ENCODE assay signal across 27 cellular contexts in genomic region chr10:64385355-64385754, GRCh38.
DNase-seq lines count a peak whose midpoint lies in the region; FAIRE-seq lines count a peak whose summit lies in the region.
"Had no signal": no experiment of that assay in that cellular context is flagged by ENCODE, and none has a peak within 500 bp of the region (broad histone marks: within the 10 kb centered on the region; RNA-seq: fewer than 3 reads in every experiment).

No MANE protein-coding gene starts in this region.

- no peaks in the 10 kb centered on the region for H3K36me3 ChIP-seq in HUES48 (ENCODE audit: control insufficient read depth, insufficient read depth, low read length)
- no peaks in the 10 kb centered on the region for H3K36me3 ChIP-seq in iPS DF 6.9 (ENCODE audit: control insufficient read depth, insufficient read depth, low read length)
- H3K36me3 ChIP-seq in neuron (ENCODE audit: insufficient read depth, low read length) = no peaks in the 10 kb centered on the region
- H3K36me3 ChIP-seq: BLaER1 treated with 17β-estradiol and CSF1 and Interleukin-3, amounts not matched to agents 10 nM and 100 nM had no signal

- DNase-seq in astrocyte of the hippocampus (ENCODE audit: low read depth, low spot score) (peak; percentile 2), iPS DF 6.9 (ENCODE audit: low read depth, low spot score) (peak; percentile 33), NCI-H774 (lab: John Stamatoyannopoulos, UW) (no peak), HTR-8/SVneo (ENCODE audit: insufficient read length, low spot score) (no peak), NCI-H526 treated with DMSO at 0.1 percent for 48 hours (lab: John Stamatoyannopoulos, UW) (no peak), cerebellar nuclear complex (lab: John Stamatoyannopoulos, UW) (no peak)
- DNase-seq: AML-193; CD4-positive, alpha-beta T cell; GDM1; MM.1S; NCI-H1417; NCI-H187; NCI-H2081 treated with DMSO at 0.1 percent for 48 hours; NCI-H2171; NCI-H345; NCI-H510A treated with DMSO at 0.1 percent for 48 hours; NCI-H748 treated with DMSO at 0.1 percent for 48 hours; NK-92 treated with Interleukin-12 subunit alpha and Interleukin-12 subunit beta, amount 100 ng/mL, for 24 hours; SHP77; T-cell had no signal

- H3K27ac ChIP-seq in HUES48 (ENCODE audit: low read depth, low read length) (peak overlapping the region; percentile 78), iPS DF 6.9 (ENCODE audit: low read length) (no peak overlapping the region)
- H3K27ac ChIP-seq: A549; BLaER1 treated with 17β-estradiol and CSF1 and Interleukin-3, amounts not matched to agents 10 nM and 100 nM; KMS-11; RWPE1 had no signal

- H3K4me3 ChIP-seq in HUES48 (ENCODE audit: low read depth, low read length) (peak overlapping the region; percentile 29; the same call in 1 of the 2 replicates), iPS DF 6.9 (ENCODE audit: low read length) (no peak overlapping the region), neuron (ENCODE audit: low read length) (no peak overlapping the region)
- H3K4me3 ChIP-seq: A549; BLaER1 treated with 17β-estradiol and CSF1 and Interleukin-3, amounts not matched to agents 10 nM and 100 nM; GM12878 had no signal

- peaks cover 23% of the 10 kb centered on the region for H3K9me3 ChIP-seq in HUES48 (ENCODE audit: control insufficient read depth, insufficient read depth, low read length)
- H3K9me3 ChIP-seq in iPS DF 6.9 (ENCODE audit: control insufficient read depth, insufficient read depth, low read length) = no peaks in the 10 kb centered on the region; the same call in 1 of the 2 replicates
- no peaks in the 10 kb centered on the region for H3K9me3 ChIP-seq in neuron (ENCODE audit: low read length)
- H3K9me3 ChIP-seq: A549; BLaER1 treated with 17β-estradiol and CSF1 and Interleukin-3, amounts not matched to agents 10 nM and 100 nM had no signal

- FAIRE-seq in HTR-8/SVneo (lab: Jason Lieb, UNC) = no peak
- FAIRE-seq: A549, GM12878 had no signal

- H3K4me1 ChIP-seq in HUES48 (ENCODE audit: control insufficient read depth, insufficient read depth, low read length) = peaks cover 13% of the 10 kb centered on the region
- H3K4me1 ChIP-seq in iPS DF 6.9 (ENCODE audit: control insufficient read depth, insufficient read depth, low read length) = no peaks in the 10 kb centered on the region
- H3K4me1 ChIP-seq in neuron (ENCODE audit: insufficient read depth, low read length) = peaks cover 10% of the 10 kb centered on the region
- H3K4me1 ChIP-seq: A549; BLaER1 treated with 17β-estradiol and CSF1 and Interleukin-3, amounts not matched to agents 10 nM and 100 nM had no signal

- H2AFZ ChIP-seq in neuron (ENCODE audit: low read depth, low read length) = peak overlapping the region; percentile 63

- no peak overlapping the region for H3K9ac ChIP-seq in HUES48 (ENCODE audit: low read depth, low read length)
- H3K9ac ChIP-seq: BLaER1 treated with 17β-estradiol and CSF1 and Interleukin-3, amounts not matched to agents 10 nM and 100 nM; KMS-11 had no signal

- H3K27me3 ChIP-seq in HUES48 (ENCODE audit: control insufficient read depth, insufficient read depth, low read length) = no peaks in the 10 kb centered on the region
- H3K27me3 ChIP-seq in iPS DF 6.9 (ENCODE audit: control insufficient read depth, insufficient read depth, low read length) = no peaks in the 10 kb centered on the region
- no peaks in the 10 kb centered on the region for H3K27me3 ChIP-seq in neuron (ENCODE audit: insufficient read depth, low read length)
- H3K27me3 ChIP-seq: BLaER1 treated with 17β-estradiol and CSF1 and Interleukin-3, amounts not matched to agents 10 nM and 100 nM had no signal

Comparison
In these comparisons a context has a peak if more than half of its experiments do, and no peak if none do; other contexts are left out.
1. DNase-seq: peak in astrocyte of the hippocampus (single experiment) and iPS DF 6.9 (single experiment); none in NCI-H774 (single experiment), HTR-8/SVneo (single experiment), NCI-H526 treated with DMSO at 0.1 percent for 48 hours (single experiment) and cerebellar nuclear complex (0 of 2).